Comparison of ENCODE assay signal across 10 cellular contexts in the genomic region with DNA sequence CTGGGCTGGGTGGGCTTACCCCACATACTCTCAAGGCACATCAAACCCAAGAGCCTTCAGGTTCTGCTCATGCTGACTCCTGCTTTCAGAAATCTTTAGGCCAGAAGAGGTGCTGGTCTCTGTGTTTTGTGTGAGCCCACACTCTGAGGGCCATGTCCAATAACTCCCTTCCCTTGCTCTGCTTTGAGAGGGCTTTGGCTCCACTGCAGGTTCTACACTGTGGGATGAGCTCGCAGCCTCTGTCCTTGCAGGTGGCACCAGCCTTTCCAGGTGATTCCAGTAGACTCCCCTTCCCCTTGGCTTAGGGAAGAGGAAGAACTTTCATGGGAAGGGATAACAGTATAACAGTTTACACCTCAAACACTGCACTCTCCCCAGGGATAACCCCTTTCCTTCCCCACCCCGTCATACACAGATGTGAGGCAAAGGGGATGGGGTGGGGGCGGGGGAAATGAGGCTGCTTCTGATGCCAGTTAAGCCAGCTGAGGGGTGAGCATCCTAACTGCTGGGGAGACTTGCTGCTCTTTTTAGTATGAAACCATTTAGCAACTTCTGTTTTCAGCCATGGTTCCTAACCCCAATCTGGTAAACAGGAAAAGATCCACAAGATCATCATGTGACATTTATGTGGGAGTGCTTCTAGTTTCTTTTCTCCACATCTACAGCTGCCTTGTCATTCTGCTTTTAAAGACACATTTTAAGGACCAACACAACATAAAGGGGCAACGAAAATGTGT.
A peak's percentile ranks its signal among the peaks of the same experiment; 100 is the strongest.
DNase-seq lines count a peak whose midpoint lies in the region; ATAC-seq and TF ChIP-seq lines count a peak whose summit lies in the region.
"Had no signal": no experiment of that assay in that cellular context is flagged by ENCODE, and none has a peak within 500 bp of the region (broad histone marks: within the 10 kb centered on the region; RNA-seq: fewer than 3 reads in every experiment).

No MANE protein-coding gene starts in this region.

- no peak overlapping the region for H3K27ac Mint-ChIP-seq in activated CD8-positive, alpha-beta memory T cell treated with anti-CD3 and anti-CD28 coated beads, Interleukin-2, amount 10 ng/mL, durations not matched to agents 7 days and 5 days

- H3K9me3 ChIP-seq in testis = no peaks in the 10 kb centered on the region

- peaks cover 24% of the 10 kb centered on the region for H3K4me1 Mint-ChIP-seq in activated CD8-positive, alpha-beta memory T cell treated with anti-CD3 and anti-CD28 coated beads, Interleukin-2, amount 10 ng/mL, durations not matched to agents 7 days and 5 days

- in situ Hi-C loops in G401 (cut with HindIII; ENCODE audit: low sequenced_read_pairs) = no loop called here

- no peaks in the 10 kb centered on the region for H3K36me3 ChIP-seq in testis (ENCODE audit: low read depth, missing control alignments)

- intact Hi-C loops in testis (cut with DNase I; ENCODE audit: low total_unique reads) = no loop called here

- 85 to 90% methylated on average over 4 of the region's 4 CpGs for WGBS in testis, 2 donors

- no peaks in the 10 kb centered on the region for H3K4me1 ChIP-seq in testis

- H3K27ac ChIP-seq in testis = no peak overlapping the region

- TF ChIP-seq POLR2A in testis (IDR thresholded peaks at IDR 0.05) (no peak), GM18505 (IDR thresholded peaks at IDR 0.05; ENCODE audit: borderline replicate concordance, extremely low read depth, insufficient read depth, insufficient read length) (no peak)

- ATAC-seq in GM19463 (IDR thresholded peaks at IDR 0.05; ENCODE audit: unreplicated experiment) (peak; percentile 43), GM18861 (IDR thresholded peaks at IDR 0.05; ENCODE audit: unreplicated experiment) (no peak), GM18505 (IDR thresholded peaks at IDR 0.05; ENCODE audit: unreplicated experiment) (no peak)
- ATAC-seq in activated CD8-positive, alpha-beta memory T cell treated with anti-CD3 and anti-CD28 coated beads, Interleukin-2, amount 10 ng/mL, durations not matched to agents 7 days and 5 days = no peak

- TF ChIP-seq CTCF in testis (IDR thresholded peaks at IDR 0.05) = no peak

- H3K27me3 ChIP-seq in testis = no peaks in the 10 kb centered on the region

- H3K4me3 ChIP-seq in testis = no peak overlapping the region

- H3K4me3 Mint-ChIP-seq in activated CD8-positive, alpha-beta memory T cell treated with anti-CD3 and anti-CD28 coated beads, Interleukin-2, amount 10 ng/mL, durations not matched to agents 7 days and 5 days = no peak overlapping the region
- H3K4me3 Mint-ChIP-seq: nephron had no signal

- no peaks in the 10 kb centered on the region for H3K36me3 Mint-ChIP-seq in activated CD8-positive, alpha-beta memory T cell treated with anti-CD3 and anti-CD28 coated beads, Interleukin-2, amount 10 ng/mL, durations not matched to agents 7 days and 5 days

- no peaks in the 10 kb centered on the region for H3K9me3 Mint-ChIP-seq in activated CD8-positive, alpha-beta memory T cell treated with anti-CD3 and anti-CD28 coated beads, Interleukin-2, amount 10 ng/mL, durations not matched to agents 7 days and 5 days (ENCODE audit: low read depth)
- H3K9me3 Mint-ChIP-seq: nephron had no signal

- H3K27me3 Mint-ChIP-seq in activated CD8-positive, alpha-beta memory T cell treated with anti-CD3 and anti-CD28 coated beads, Interleukin-2, amount 10 ng/mL, durations not matched to agents 7 days and 5 days = no peaks in the 10 kb centered on the region

- CTCF ChIA-PET in activated CD8-positive, alpha-beta memory T cell treated with anti-CD3 and anti-CD28 coated beads, Interleukin-2, amount 10 ng/mL, durations not matched to agents 7 days and 5 days (lab: Charles Lee) = no interaction called here

- DNase-seq in G401 (ENCODE audit: low spot score) (peak; percentile 7), MV-4-11 (lab: John Stamatoyannopoulos, UW) (peak; percentile 82), medulla oblongata (ENCODE audit: extremely low spot score) (peak; percentile 79), testis (no peak)
- no peak for DNase-seq in activated CD8-positive, alpha-beta memory T cell treated with anti-CD3 and anti-CD28 coated beads, Interleukin-2, amount 10 ng/mL, durations not matched to agents 7 days and 5 days
- DNase-seq: activated naive CD4-positive, alpha-beta T cell treated with Interleukin-2 at 50 U/mL for 16 hours had no signal

Comparison
In these comparisons a context has a peak if more than half of its experiments do, and no peak if none do; other contexts are left out.
1. DNase-seq: peak in G401 (single experiment), MV-4-11 (single experiment) and medulla oblongata (single experiment); none in testis (single experiment) and activated CD8-positive, alpha-beta memory T cell treated with anti-CD3 and anti-CD28 coated beads, Interleukin-2, amount 10 ng/mL, durations not matched to agents 7 days and 5 days (single experiment).